Comparison of ENCODE assay signal across 11 cellular contexts in the genomic region with DNA sequence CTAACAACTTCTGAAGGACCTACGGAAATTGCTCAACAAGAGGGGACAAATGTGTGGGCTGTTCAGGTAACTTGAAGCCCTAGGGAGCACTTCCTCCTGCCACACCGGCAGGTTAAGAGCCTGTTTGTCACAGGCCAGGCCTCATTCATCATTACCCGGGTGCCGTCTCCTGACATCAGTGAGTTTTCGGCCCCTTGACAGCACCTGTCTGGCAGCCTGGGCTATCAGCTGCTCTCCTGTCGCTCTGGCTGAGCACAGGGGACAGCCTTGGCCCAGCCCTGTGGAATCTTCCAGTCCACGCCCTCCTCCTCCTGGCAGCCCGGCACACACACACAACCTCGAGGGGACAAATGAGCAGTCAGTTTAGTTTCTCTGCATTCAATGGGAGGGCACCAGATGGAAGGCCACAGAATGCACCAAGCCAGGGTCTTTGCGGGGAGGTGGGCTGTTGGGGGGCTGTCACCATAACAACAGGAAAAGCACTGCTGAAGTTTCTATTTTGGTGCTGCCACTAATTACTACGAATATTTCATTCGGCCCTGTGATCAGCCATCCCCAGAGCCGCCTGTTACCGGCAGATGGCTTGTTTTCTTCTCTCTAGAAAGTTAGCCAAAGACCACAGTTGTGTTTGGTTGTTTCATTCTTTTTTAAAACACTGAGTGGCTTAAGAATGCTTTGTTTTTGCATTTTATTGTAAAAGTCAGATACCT.
A peak's percentile ranks its signal among the peaks of the same experiment; 100 is the strongest.
DNase-seq lines count a peak whose midpoint lies in the region; ATAC-seq and TF ChIP-seq lines count a peak whose summit lies in the region.
"Had no signal": no experiment of that assay in that cellular context is flagged by ENCODE, and none has a peak within 500 bp of the region (broad histone marks: within the 10 kb centered on the region; RNA-seq: fewer than 3 reads in every experiment).

No MANE protein-coding gene starts in this region.

- peak overlapping the region; percentile 99 to 100 (median 99) for H3K27ac Mint-ChIP-seq in naive B cell

- H3K36me3 ChIP-seq in SJSA1 (no peaks in the 10 kb centered on the region), gastroesophageal sphincter (no peaks in the 10 kb centered on the region)
- H3K36me3 ChIP-seq: thyroid gland had no signal

- DNase-seq in GM12865 (ENCODE audit: low read depth): peak; percentile 54
- peak; percentile 63 to 74 for DNase-seq in SJSA1 (ENCODE audit: low read depth in 1 of 2, low spot score in 2 of 2)
- peak; percentile 73 for DNase-seq in naive B cell
- DNase-seq in middle frontal gyrus (ENCODE audit: extremely low spot score, low spot score): no peak
- DNase-seq in HT-29 (ENCODE audit: low spot score): no peak
- DNase-seq in GM03348 (ENCODE audit: low spot score): no peak
- DNase-seq: activated CD4-positive, CD25-positive, alpha-beta regulatory T cell; thyroid gland had no signal

- H3K4me3 Mint-ChIP-seq in naive B cell: peak overlapping the region; percentile 71 to 92 (median 81)

- H3K27me3 ChIP-seq in SJSA1 (replicated peaks) (no peaks in the 10 kb centered on the region), gastroesophageal sphincter (no peaks in the 10 kb centered on the region)
- H3K27me3 ChIP-seq: thyroid gland had no signal

- WGBS in gastroesophageal sphincter (ENCODE audit: low coverage in 1 of 2), 2 donors: 68 to 70% methylated on average over 4 to 6 of the region's 14 CpGs

- no peaks in the 10 kb centered on the region for H3K27me3 Mint-ChIP-seq in naive B cell

- ATAC-seq in HG02885 (IDR thresholded peaks at IDR 0.05; ENCODE audit: poor library complexity, unreplicated experiment): peak; percentile 70
- peak; percentile 66 to 71 for ATAC-seq in naive B cell (ENCODE audit: low read depth in 2 of 2)
- ATAC-seq in gastroesophageal sphincter: no peak

- peak overlapping the region; percentile 66 for H3K27ac ChIP-seq in SJSA1
- H3K27ac ChIP-seq in gastroesophageal sphincter: no peak overlapping the region
- H3K27ac ChIP-seq: KMS-11, thyroid gland had no signal

- H3K36me3 Mint-ChIP-seq in naive B cell: peaks cover 10 to 11% of the 10 kb centered on the region in 2 donors

- peaks cover 47 to 77% (median 55%) of the 10 kb centered on the region in 3 donors for H3K4me1 Mint-ChIP-seq in naive B cell

- peaks cover 5 to 31% (median 16%) of the 10 kb centered on the region in 7 donors for H3K9me3 Mint-ChIP-seq in naive B cell

- TF ChIP-seq POLR2A in gastroesophageal sphincter (IDR thresholded peaks at IDR 0.05): no peak

- TF ChIP-seq CTCF in GM12865 (IDR thresholded peaks at IDR 0.05; ENCODE audit: insufficient read depth, low read depth, low read length, missing control alignments): no peak
- no peak for TF ChIP-seq CTCF in gastroesophageal sphincter (IDR thresholded peaks at IDR 0.05)

- H3K4me3 ChIP-seq in GM12865 (ENCODE audit: low read depth, low read length) (no peak overlapping the region; the same call in 1 of the 2 replicates), SJSA1 (no peak overlapping the region), gastroesophageal sphincter (no peak overlapping the region)
- H3K4me3 ChIP-seq: thyroid gland had no signal

- TF ChIP-seq EP300 in gastroesophageal sphincter (IDR thresholded peaks at IDR 0.05): no peak

- H3K9me3 ChIP-seq in SJSA1 (replicated peaks): 0 out of 2 replicates have a peak, but pooled peaks cover 4% of the 10 kb centered on the region
- no peaks in the 10 kb centered on the region for H3K9me3 ChIP-seq in gastroesophageal sphincter
- H3K9me3 ChIP-seq: thyroid gland had no signal

- H3K4me1 ChIP-seq in SJSA1 (replicated peaks) (peaks cover 37% of the 10 kb centered on the region), gastroesophageal sphincter (no peaks in the 10 kb centered on the region)
- H3K4me1 ChIP-seq: thyroid gland had no signal

Comparison
In these comparisons a context has a peak if more than half of its experiments do, and no peak if none do; other contexts are left out.
1. DNase-seq: peak in GM12865 (single experiment), SJSA1 (2 of 2) and naive B cell (single experiment); none in middle frontal gyrus (single experiment), HT-29 (single experiment) and GM03348 (single experiment).